Comparison of ENCODE assay signal across 25 cellular contexts in the genomic region with DNA sequence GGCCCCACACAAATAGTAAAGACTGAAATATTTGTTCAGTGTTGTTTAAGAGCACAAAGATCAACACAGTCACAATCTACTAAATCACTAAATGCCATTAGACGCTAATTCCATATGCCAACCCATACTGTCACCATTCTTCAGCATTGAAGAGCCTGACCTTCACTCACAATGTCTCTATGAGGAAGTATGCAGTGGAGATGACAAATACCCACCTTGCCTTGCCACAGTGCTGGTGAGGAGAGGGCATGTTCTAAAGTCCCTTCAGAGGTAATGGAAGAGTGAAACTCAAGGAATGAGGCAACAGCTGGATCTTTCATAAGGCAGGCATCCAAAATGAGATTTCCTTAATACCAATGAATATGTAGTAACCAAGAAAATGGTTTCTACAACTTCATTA. TPM values are rescaled to one million over a fixed set of nuclear protein-coding genes. Genes with fewer than 3 reads are reported as not detected.
DNase-seq lines count a peak whose midpoint lies in the region; ATAC-seq, FAIRE-seq and TF ChIP-seq lines count a peak whose summit lies in the region.
"Had no signal": no experiment of that assay in that cellular context is flagged by ENCODE, and none has a peak within 500 bp of the region (broad histone marks: within the 10 kb centered on the region; RNA-seq: fewer than 3 reads in every experiment).

No MANE protein-coding gene starts in this region.

- CTCF ChIA-PET in A549 (lab: Yijun Ruan, JAX) (no interaction called here), activated B cell treated with CpG ODN at 0.5 μM for 24 hours (lab: Charles Lee) (no interaction called here)
- CTCF ChIA-PET in activated naive CD4-positive, alpha-beta T cell treated with anti-CD3 and anti-CD28 coated beads for 36 hours (lab: Charles Lee), result no interaction called here

- TF ChIP-seq POLR2A in A549 (IDR thresholded peaks at IDR 0.05; ENCODE audit: low read length), result no peak

- H3K27ac ChIP-seq in A549, result no peak overlapping the region
- no peak overlapping the region for H3K27ac ChIP-seq in aorta (ENCODE audit: low read depth in 1 of 2, low read length in 2 of 2)
- H3K27ac ChIP-seq: 22Rv1; BLaER1 treated with 17β-estradiol and CSF1 and Interleukin-3, amounts not matched to agents 10 nM and 100 nM; GM23248 had no signal

- WGBS in A549 (ENCODE audit: missing lambda C conversion rate), result 53% methylated on average over 1 of the region's 1 CpG
- WGBS in aorta, 2 donors, result 75 to 92% methylated on average over 1 of the region's 1 CpG

- H3K4me1 Mint-ChIP-seq in activated B cell treated with CpG ODN at 0.5 μM for 24 hours, result no peaks in the 10 kb centered on the region
- H3K4me1 Mint-ChIP-seq in nephron progenitor cell, result no peaks in the 10 kb centered on the region
- no peaks in the 10 kb centered on the region for H3K4me1 Mint-ChIP-seq in activated T-cell treated with anti-CD3 and anti-CD28 coated beads, Interleukin-2, amount 50 U/mL, for 24 hours (ENCODE audit: low read depth)
- H3K4me1 Mint-ChIP-seq in activated naive CD4-positive, alpha-beta T cell treated with anti-CD3 and anti-CD28 coated beads for 36 hours (ENCODE audit: low read depth), result no peaks in the 10 kb centered on the region
- H3K4me1 Mint-ChIP-seq: CD14-positive monocyte had no signal

- DNase-seq in A549 (ENCODE audit: low read depth in 1 of 2, low spot score in 1 of 2) (no peak), activated B cell treated with CpG ODN at 0.5 μM for 24 hours (no peak), left lobe of liver (ENCODE audit: low spot score) (no peak), nephron progenitor cell (no peak), aorta (no peak), Right ventricle myocardium inferior (ENCODE audit: missing footprints) (no peak)
- no peak for DNase-seq in activated T-cell treated with anti-CD3 and anti-CD28 coated beads, Interleukin-2, amount 50 U/mL, for 24 hours
- DNase-seq in activated naive CD4-positive, alpha-beta T cell treated with anti-CD3 and anti-CD28 coated beads for 36 hours, result no peak
- DNase-seq: ACHN; AML-193; BE2C; Calu3; CD4-positive, alpha-beta T cell; COR-L47; DMS153; DND-41; GM23248; H9 had no signal

- no peaks in the 10 kb centered on the region for H3K9me3 ChIP-seq in A549
- no peaks in the 10 kb centered on the region for H3K9me3 ChIP-seq in aorta (ENCODE audit: control insufficient read depth, low read length)
- H3K9me3 ChIP-seq: BE2C; BLaER1 treated with 17β-estradiol and CSF1 and Interleukin-3, amounts not matched to agents 10 nM and 100 nM had no signal

- H3K36me3 Mint-ChIP-seq in activated B cell treated with CpG ODN at 0.5 μM for 24 hours (ENCODE audit: low read depth), result peaks cover 7% of the 10 kb centered on the region
- H3K36me3 Mint-ChIP-seq in nephron progenitor cell (ENCODE audit: low read depth), result peaks cover 24% of the 10 kb centered on the region
- peaks cover 17% of the 10 kb centered on the region for H3K36me3 Mint-ChIP-seq in activated T-cell treated with anti-CD3 and anti-CD28 coated beads, Interleukin-2, amount 50 U/mL, for 24 hours (ENCODE audit: low read depth)
- peaks cover 1% of the 10 kb centered on the region for H3K36me3 Mint-ChIP-seq in activated naive CD4-positive, alpha-beta T cell treated with anti-CD3 and anti-CD28 coated beads for 36 hours (ENCODE audit: low read depth)

- no peak for TF ChIP-seq RAD21 in A549 (conservative IDR thresholded peaks at IDR 0.05 in 1 of 2, IDR thresholded peaks at IDR 0.05 in 1 of 2)

- H3K4me2 ChIP-seq in A549, result no peak overlapping the region
- H3K4me2 ChIP-seq: BLaER1 treated with 17β-estradiol and CSF1 and Interleukin-3, amounts not matched to agents 10 nM and 100 nM had no signal

- H3K27me3 Mint-ChIP-seq in activated B cell treated with CpG ODN at 0.5 μM for 24 hours, result no peaks in the 10 kb centered on the region
- peaks cover under 1% of the 10 kb centered on the region for H3K27me3 Mint-ChIP-seq in nephron progenitor cell (ENCODE audit: low read depth, poor library complexity)
- peaks cover 21% of the 10 kb centered on the region for H3K27me3 Mint-ChIP-seq in activated T-cell treated with anti-CD3 and anti-CD28 coated beads, Interleukin-2, amount 50 U/mL, for 24 hours
- no peaks in the 10 kb centered on the region for H3K27me3 Mint-ChIP-seq in activated naive CD4-positive, alpha-beta T cell treated with anti-CD3 and anti-CD28 coated beads for 36 hours (ENCODE audit: low read depth)
- H3K27me3 Mint-ChIP-seq: CD4-positive, alpha-beta T cell had no signal

- no peaks in the 10 kb centered on the region for H3K9me3 Mint-ChIP-seq in activated B cell treated with CpG ODN at 0.5 μM for 24 hours
- H3K9me3 Mint-ChIP-seq in nephron progenitor cell, result no peaks in the 10 kb centered on the region
- H3K9me3 Mint-ChIP-seq in activated T-cell treated with anti-CD3 and anti-CD28 coated beads, Interleukin-2, amount 50 U/mL, for 24 hours, result no peaks in the 10 kb centered on the region
- H3K9me3 Mint-ChIP-seq in activated naive CD4-positive, alpha-beta T cell treated with anti-CD3 and anti-CD28 coated beads for 36 hours, result no peaks in the 10 kb centered on the region
- H3K9me3 Mint-ChIP-seq: CD14-positive monocyte; CD4-positive, alpha-beta T cell; H9 had no signal

- peak; percentile 23 for FAIRE-seq in A549 (lab: Jason Lieb, UNC)
- FAIRE-seq: A204.1, G401.6 had no signal

- intact Hi-C loops in activated B cell treated with CpG ODN at 0.5 μM for 24 hours (cut with micrococcal nuclease) (no loop called here), aorta (cut with DNase I) (loop anchor here in 1 of 2 donors (10.0 kb wide), 1 partner anchor 233 kb away; no protein-coding TSS in a partner anchor), Right ventricle myocardium inferior (cut with DNase I) (no loop called here)
- intact Hi-C loops in activated naive CD4-positive, alpha-beta T cell treated with anti-CD3 and anti-CD28 coated beads for 36 hours (cut with micrococcal nuclease), result loop anchor here (10.0 kb wide), 1 partner anchor 243 kb away; no protein-coding TSS in a partner anchor

- H3K27ac Mint-ChIP-seq in activated B cell treated with CpG ODN at 0.5 μM for 24 hours (peak overlapping the region; percentile 24), nephron progenitor cell (peak overlapping the region; percentile 13)
- no peak overlapping the region for H3K27ac Mint-ChIP-seq in activated T-cell treated with anti-CD3 and anti-CD28 coated beads, Interleukin-2, amount 50 U/mL, for 24 hours
- H3K27ac Mint-ChIP-seq in activated naive CD4-positive, alpha-beta T cell treated with anti-CD3 and anti-CD28 coated beads for 36 hours, result no peak overlapping the region
- H3K27ac Mint-ChIP-seq: CD4-positive, alpha-beta T cell; H9 had no signal

- no peaks in the 10 kb centered on the region for H3K36me3 ChIP-seq in aorta (ENCODE audit: control insufficient read depth in 1 of 2, insufficient read depth in 2 of 2, low read length in 1 of 2)
- H3K36me3 ChIP-seq: BE2C had no signal

- H3K4me3 Mint-ChIP-seq in activated B cell treated with CpG ODN at 0.5 μM for 24 hours (no peak overlapping the region), nephron progenitor cell (no peak overlapping the region)
- H3K4me3 Mint-ChIP-seq in activated T-cell treated with anti-CD3 and anti-CD28 coated beads, Interleukin-2, amount 50 U/mL, for 24 hours, result no peak overlapping the region
- H3K4me3 Mint-ChIP-seq in activated naive CD4-positive, alpha-beta T cell treated with anti-CD3 and anti-CD28 coated beads for 36 hours, result no peak overlapping the region
- H3K4me3 Mint-ChIP-seq: CD14-positive monocyte; CD4-positive, alpha-beta T cell; H9 had no signal

- POLR2A ChIA-PET in A549 (lab: Yijun Ruan, JAX), result no interaction called here
- POLR2A ChIA-PET in activated B cell treated with CpG ODN at 0.5 μM for 24 hours (lab: Charles Lee), result no interaction called here

- H3K27me3 ChIP-seq in aorta (ENCODE audit: control insufficient read depth in 1 of 2, insufficient read depth in 2 of 2, low read length in 1 of 2), result no peaks in the 10 kb centered on the region
- H3K27me3 ChIP-seq: BE2C had no signal

- H3K4me1 ChIP-seq in A549 (no peaks in the 10 kb centered on the region), aorta (ENCODE audit: control insufficient read depth in 1 of 2, insufficient read depth in 2 of 2, low read length in 2 of 2) (no peaks in the 10 kb centered on the region)
- H3K4me1 ChIP-seq: BE2C; BLaER1 treated with 17β-estradiol and CSF1 and Interleukin-3, amounts not matched to agents 10 nM and 100 nM had no signal

- no peak for TF ChIP-seq EP300 in A549 (IDR thresholded peaks at IDR 0.05)

- H3K4me3 ChIP-seq in A549 (no peak overlapping the region), aorta (ENCODE audit: low read length in 2 of 2) (no peak overlapping the region)
- H3K4me3 ChIP-seq: BLaER1 treated with 17β-estradiol and CSF1 and Interleukin-3, amounts not matched to agents 10 nM and 100 nM; GM23248 had no signal

- ATAC-seq in A549 (no peak), activated B cell treated with CpG ODN at 0.5 μM for 24 hours (ENCODE audit: low read depth) (no peak), left lobe of liver (peak; percentile 41), aorta (ENCODE audit: low FRiP score) (no peak), Right ventricle myocardium inferior (no peak)
- ATAC-seq: HCT116 had no signal

- no peak for TF ChIP-seq CTCF in A549 (IDR thresholded peaks at IDR 0.05)
- no peak for TF ChIP-seq CTCF in activated B cell treated with CpG ODN at 0.5 μM for 24 hours (IDR thresholded peaks at IDR 0.05)
- TF ChIP-seq CTCF in nephron progenitor cell (IDR thresholded peaks at IDR 0.05), result no peak

RNA-seq across cellular contexts. Expression of a gene that starts 50.4 kb away (rescaled TPM):
- polyA plus RNA-seq in A549 (2011; rRNA removed) (not detected in 2 replicates), A549 (2017; fragmentation: RNase III; extraction: RNeasy Plus Mini Kit Qiagen cat#74134 plus additional on column Dnase treatment) (not detected in 3 replicates), aorta (1 to 10 TPM in 1 of 2 donors, not detected in 1; 1.0 TPM)
- not detected in 2 replicates for polyA plus RNA-seq in A549 (2012; cell fraction: cytosol; rRNA removed)
- polyA plus RNA-seq in A549 (2012; cell fraction: nucleus; rRNA removed), result not detected in 2 replicates
- polyA minus RNA-seq in A549 (2011; rRNA and poly(A)+ RNA removed), result not detected in 2 replicates
- total RNA-seq in activated B cell treated with CpG ODN at 0.5 μM for 24 hours (not detected in 2 replicates), left lobe of liver (0.05 TPM), aorta (under 1 TPM in 1 of 2 donors, not detected in 1; 0.18 TPM), Right ventricle myocardium inferior (not detected)
- not detected for total RNA-seq in activated naive CD4-positive, alpha-beta T cell treated with anti-CD3 and anti-CD28 coated beads for 36 hours
- total RNA-seq: Calu3; CD4-positive, alpha-beta T cell; H1; H9 had no signal
- polyA plus RNA-seq: CD14-positive monocyte, GM23248, H1 had no signal

RNA-seq across cellular contexts. Expression of a gene that starts 54.3 kb away (rescaled TPM):
- polyA plus RNA-seq in A549 (2011; rRNA removed), result 16.8 and 23.9 TPM in 2 replicates
- 3.1 and 3.6 TPM in 2 replicates for polyA plus RNA-seq in A549 (2012; cell fraction: cytosol; rRNA removed)
- polyA plus RNA-seq in A549 (2012; cell fraction: nucleus; rRNA removed), result 1.9 and 3.0 TPM in 2 replicates
- polyA plus RNA-seq in A549 (2017; fragmentation: RNase III; extraction: RNeasy Plus Mini Kit Qiagen cat#74134 plus additional on column Dnase treatment), result 10.0 to 11.5 TPM (median 11.3 TPM) in 3 replicates
- 3.4 and 4.2 TPM in 2 replicates for polyA minus RNA-seq in A549 (2011; rRNA and poly(A)+ RNA removed)
- 19.9 and 20.7 TPM in 2 replicates for total RNA-seq in activated B cell treated with CpG ODN at 0.5 μM for 24 hours
- 3.2 TPM for total RNA-seq in left lobe of liver
- 10 to 100 TPM in 1 of 2 donors, 1 to 10 TPM in 1; 6.5 to 10.5 TPM for total RNA-seq in aorta
- polyA plus RNA-seq in aorta, result 1 to 10 TPM; 1.0 to 5.4 TPM
- total RNA-seq in activated naive CD4-positive, alpha-beta T cell treated with anti-CD3 and anti-CD28 coated beads for 36 hours, result 10 to 100 TPM; 54.0 to 55.6 TPM
- 1.1 TPM for total RNA-seq in Right ventricle myocardium inferior

Comparison
In these comparisons a context has a peak if more than half of its experiments do, and no peak if none do; other contexts are left out.
1. H3K27ac Mint-ChIP-seq: peak in activated B cell treated with CpG ODN at 0.5 μM for 24 hours (single experiment) and nephron progenitor cell (single experiment); none in activated T-cell treated with anti-CD3 and anti-CD28 coated beads, Interleukin-2, amount 50 U/mL, for 24 hours (single experiment) and activated naive CD4-positive, alpha-beta T cell treated with anti-CD3 and anti-CD28 coated beads for 36 hours (single experiment).